In the genomic region with DNA sequence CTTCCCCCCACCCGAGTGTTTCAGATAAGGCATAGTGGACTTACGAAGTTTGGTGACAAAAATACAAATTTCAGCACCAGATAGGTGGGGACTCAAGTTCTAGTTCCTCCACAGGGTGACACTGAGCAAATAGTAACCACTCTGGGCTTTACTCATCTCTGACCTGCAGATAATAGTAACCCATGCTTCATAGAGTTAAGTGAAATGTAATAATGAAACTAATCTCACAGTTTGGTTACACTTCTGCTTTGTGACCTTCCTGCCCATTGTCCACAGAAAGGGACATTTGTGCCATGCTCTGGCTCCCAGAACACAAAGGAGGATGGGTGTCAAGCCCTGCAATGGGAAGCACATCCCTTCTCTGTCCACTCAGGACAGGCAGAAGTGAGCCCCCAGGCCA, we compare ENCODE assay signal across 18 cellular contexts. TPM values are rescaled to one million over a fixed set of nuclear protein-coding genes. Genes with fewer than 3 reads are reported as not detected.
A peak's percentile ranks its signal among the peaks of the same experiment; 100 is the strongest.
DNase-seq lines count a peak whose midpoint lies in the region; ATAC-seq and TF ChIP-seq lines count a peak whose summit lies in the region.
"Had no signal": no experiment of that assay in that cellular context is flagged by ENCODE, and none has a peak within 500 bp of the region (broad histone marks: within the 10 kb centered on the region; RNA-seq: fewer than 3 reads in every experiment).

No MANE protein-coding gene starts in this region.

- peaks cover 1% of the 10 kb centered on the region for H3K36me3 Mint-ChIP-seq in chondrocyte (ENCODE audit: low read depth)
- H3K36me3 Mint-ChIP-seq in activated CD4-positive, alpha-beta T cell treated with anti-CD3 and anti-CD28 coated beads, Interleukin-2, amount 10 ng/mL, durations not matched to agents 24 days and 14 days (ENCODE audit: low read depth): no peaks in the 10 kb centered on the region

- peak; percentile 59 for DNase-seq in GM13976 (ENCODE audit: low spot score)
- DNase-seq in chondrocyte (ENCODE audit: low spot score): no peak
- DNase-seq in COLO829 (ENCODE audit: low spot score): no peak
- DNase-seq in kidney glomerular epithelial cell (lab: John Stamatoyannopoulos, UW): no peak
- DNase-seq in activated CD4-positive, alpha-beta T cell treated with anti-CD3 and anti-CD28 coated beads, Interleukin-2, amount 10 ng/mL, durations not matched to agents 24 days and 14 days: no peak
- DNase-seq: activated T-cell treated with anti-CD3 and anti-CD28 coated beads, Interleukin-2, amount 50 U/mL, for 48 hours; DMS79 treated with DMSO at 0.1 percent for 48 hours; effector memory CD4-positive, alpha-beta T cell; foreskin fibroblast; NCI-H2081 treated with DMSO at 0.1 percent for 48 hours; psoas muscle; stimulated activated CD4-positive, alpha-beta T cell treated with anti-CD3 and anti-CD28 coated beads, Interleukin-2, amount 100 ng/mL, for 24 hours had no signal

- ATAC-seq in GM19463 (IDR thresholded peaks at IDR 0.05; ENCODE audit: unreplicated experiment) (peak; percentile 74), HG02870 (IDR thresholded peaks at IDR 0.05; ENCODE audit: unreplicated experiment) (peak; percentile 90), HG03571 (IDR thresholded peaks at IDR 0.05; ENCODE audit: unreplicated experiment) (peak; percentile 68)
- ATAC-seq: activated CD4-positive, CD25-positive, alpha-beta regulatory T cell treated with anti-CD3 and anti-CD28 coated beads, Interleukin-2, amount 50 U/mL, for 24 hours; psoas muscle; SK-N-SH treated with all-trans-retinoic acid at 6 μM for 48 hours had no signal

- H3K9me3 Mint-ChIP-seq in chondrocyte (ENCODE audit: low read depth): no peaks in the 10 kb centered on the region
- H3K9me3 Mint-ChIP-seq in activated CD4-positive, alpha-beta T cell treated with anti-CD3 and anti-CD28 coated beads, Interleukin-2, amount 10 ng/mL, durations not matched to agents 24 days and 14 days: no peaks in the 10 kb centered on the region
- H3K9me3 Mint-ChIP-seq: stimulated activated naive CD8-positive, alpha-beta T cell treated with anti-CD3 and anti-CD28 coated beads, Interleukin-15, Interleukin-2, amounts not matched to agents 100 ng/mL and 50 ng/mL, for 24 hours had no signal

- H3K4me1 Mint-ChIP-seq in chondrocyte (ENCODE audit: low read depth): peaks cover 22% of the 10 kb centered on the region
- H3K4me1 Mint-ChIP-seq in activated CD4-positive, alpha-beta T cell treated with anti-CD3 and anti-CD28 coated beads, Interleukin-2, amount 10 ng/mL, durations not matched to agents 24 days and 14 days: peaks cover 2% of the 10 kb centered on the region

- H3K4me3 Mint-ChIP-seq in chondrocyte (ENCODE audit: unreplicated experiment): no peak overlapping the region
- no peak overlapping the region for H3K4me3 Mint-ChIP-seq in activated CD4-positive, alpha-beta T cell treated with anti-CD3 and anti-CD28 coated beads, Interleukin-2, amount 10 ng/mL, durations not matched to agents 24 days and 14 days
- H3K4me3 Mint-ChIP-seq: stimulated activated naive CD8-positive, alpha-beta T cell treated with anti-CD3 and anti-CD28 coated beads, Interleukin-15, Interleukin-2, amounts not matched to agents 100 ng/mL and 50 ng/mL, for 24 hours had no signal

- in situ Hi-C loops in GM13976 (cut with MboI; ENCODE audit: low sequenced_read_pairs, unreplicated experiment): loop anchor here (10.0 to 25.0 kb wide), 4 partner anchors 418 to 1418 kb away; no protein-coding TSS in a partner anchor

- TF ChIP-seq CTCF in GM13976 (IDR thresholded peaks at IDR 0.05; ENCODE audit: borderline replicate concordance, control extremely low read depth, extremely low read depth, insufficient read depth, missing control alignments): no peak
- no peak for TF ChIP-seq CTCF in chondrocyte (IDR thresholded peaks at IDR 0.05)

- intact Hi-C loops in activated CD4-positive, alpha-beta T cell treated with anti-CD3 and anti-CD28 coated beads, Interleukin-2, amount 10 ng/mL, durations not matched to agents 24 days and 14 days (cut with micrococcal nuclease): no loop called here

- H3K27me3 Mint-ChIP-seq in chondrocyte (ENCODE audit: low read depth): peaks cover 73% of the 10 kb centered on the region
- peaks cover 71% of the 10 kb centered on the region for H3K27me3 Mint-ChIP-seq in activated CD4-positive, alpha-beta T cell treated with anti-CD3 and anti-CD28 coated beads, Interleukin-2, amount 10 ng/mL, durations not matched to agents 24 days and 14 days

- no peak overlapping the region for H3K27ac Mint-ChIP-seq in chondrocyte (ENCODE audit: unreplicated experiment)
- H3K27ac Mint-ChIP-seq in activated CD4-positive, alpha-beta T cell treated with anti-CD3 and anti-CD28 coated beads, Interleukin-2, amount 10 ng/mL, durations not matched to agents 24 days and 14 days: no peak overlapping the region
- H3K27ac Mint-ChIP-seq: stimulated activated naive CD8-positive, alpha-beta T cell treated with anti-CD3 and anti-CD28 coated beads, Interleukin-15, Interleukin-2, amounts not matched to agents 100 ng/mL and 50 ng/mL, for 24 hours had no signal

RNA-seq across cellular contexts. Expression of a gene that starts 8.5 kb away (rescaled TPM):
- 3.0 to 5.4 TPM (median 4.2 TPM) in 3 replicates for total RNA-seq in chondrocyte
- total RNA-seq in activated CD4-positive, alpha-beta T cell treated with anti-CD3 and anti-CD28 coated beads, Interleukin-2, amount 10 ng/mL, durations not matched to agents 24 days and 14 days: 0.93 and 1.2 TPM in 2 replicates
